In the genomic region with DNA sequence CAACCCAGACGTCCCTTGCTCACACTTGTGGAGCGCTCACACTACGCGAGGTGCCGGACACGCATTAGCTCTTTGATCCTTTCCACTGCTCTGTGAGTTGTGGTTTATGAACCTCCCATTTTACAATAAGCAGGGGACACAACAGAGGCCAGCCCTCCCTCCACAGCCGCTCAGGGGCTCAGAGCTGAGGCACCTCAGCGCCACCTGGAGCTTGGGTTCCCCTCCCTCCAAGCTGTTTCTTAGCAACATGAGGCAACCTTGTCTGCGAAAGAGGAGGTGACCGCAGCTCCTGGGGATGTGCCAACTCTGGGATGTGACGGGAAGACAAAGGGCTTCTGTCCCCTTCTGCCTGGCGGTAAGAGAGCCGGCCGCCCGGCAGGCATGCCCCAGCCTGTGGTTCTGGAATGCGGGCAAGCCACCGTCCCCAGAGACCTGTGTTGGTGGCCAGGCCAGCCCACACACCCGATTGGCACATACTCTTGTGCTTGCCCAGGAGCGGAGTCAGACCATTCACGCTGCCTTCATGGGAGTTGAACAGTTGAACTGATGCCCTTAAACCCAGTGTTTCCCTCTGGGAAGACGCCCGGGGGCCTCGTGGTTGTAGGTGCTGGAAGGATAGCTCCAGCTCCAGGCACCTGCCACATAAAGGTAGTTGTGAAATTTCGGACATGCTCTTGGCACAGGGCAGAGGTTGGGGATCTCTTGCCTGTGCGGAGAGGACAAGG, we compare ENCODE assay signal across 9 cellular contexts. TPM values are rescaled to one million over a fixed set of nuclear protein-coding genes. Genes with fewer than 3 reads are reported as not detected.
A peak's percentile ranks its signal among the peaks of the same experiment; 100 is the strongest.
DNase-seq lines count a peak whose midpoint lies in the region; ATAC-seq and TF ChIP-seq lines count a peak whose summit lies in the region.
"Had no signal": no experiment of that assay in that cellular context is flagged by ENCODE, and none has a peak within 500 bp of the region (broad histone marks: within the 10 kb centered on the region; RNA-seq: fewer than 3 reads in every experiment).

No MANE protein-coding gene starts in this region.

- H3K4me1 Mint-ChIP-seq in T-helper 17 cell (peaks cover 47% of the 10 kb centered on the region), neural crest cell (peaks cover 18% of the 10 kb centered on the region)
- peaks cover 43 to 54% of the 10 kb centered on the region in 2 donors for H3K4me1 Mint-ChIP-seq in effector memory CD8-positive, alpha-beta T cell (ENCODE audit: low read depth in 2 of 2)

- no peaks in the 10 kb centered on the region for H3K27me3 Mint-ChIP-seq in T-helper 17 cell
- no peaks in the 10 kb centered on the region for H3K27me3 Mint-ChIP-seq in effector memory CD8-positive, alpha-beta T cell
- no peaks in the 10 kb centered on the region for H3K27me3 Mint-ChIP-seq in neural crest cell (ENCODE audit: low read depth)

- H3K36me3 Mint-ChIP-seq in T-helper 17 cell (ENCODE audit: low read depth) (no peaks in the 10 kb centered on the region), neural crest cell (ENCODE audit: low read depth) (no peaks in the 10 kb centered on the region)
- peaks cover 7% of the 10 kb centered on the region for H3K36me3 Mint-ChIP-seq in effector memory CD8-positive, alpha-beta T cell (ENCODE audit: insufficient read depth)

- peak overlapping the region; percentile 93 for H3K27ac Mint-ChIP-seq in T-helper 17 cell
- H3K27ac Mint-ChIP-seq in effector memory CD8-positive, alpha-beta T cell: peak overlapping the region in 1 of 2 donors; percentile 77
- peak overlapping the region; percentile 35 for H3K27ac Mint-ChIP-seq in neural crest cell (ENCODE audit: unreplicated experiment)

- no peak for TF ChIP-seq CTCF in GM12865 (IDR thresholded peaks at IDR 0.05; ENCODE audit: insufficient read depth, low read depth, low read length, missing control alignments)
- TF ChIP-seq CTCF in neural crest cell (conservative IDR thresholded peaks at IDR 0.05): no peak

- H3K4me3 ChIP-seq in GM12865 (ENCODE audit: low read depth, low read length): no peak overlapping the region

- no peaks in the 10 kb centered on the region for H3K9me3 Mint-ChIP-seq in effector memory CD8-positive, alpha-beta T cell
- H3K9me3 Mint-ChIP-seq in neural crest cell: no peaks in the 10 kb centered on the region

- DNase-seq in GM12865 (ENCODE audit: low read depth): peak; percentile 42
- peak; percentile 73 for DNase-seq in NCI-H1436 treated with DMSO at 0.1 percent for 48 hours (lab: John Stamatoyannopoulos, UW)
- DNase-seq in T-helper 17 cell: no peak
- DNase-seq in effector memory CD8-positive, alpha-beta T cell: no peak
- no peak for DNase-seq in neural crest cell (ENCODE audit: low read depth, low spot score)
- no peak for DNase-seq in HCEC 1CT
- no peak for DNase-seq in T-helper 9 cell
- DNase-seq in activated CD4-positive, CD25-positive, alpha-beta regulatory T cell (lab: John Stamatoyannopoulos, UW): no peak
- DNase-seq: IMR-90 had no signal

- H3K4me3 Mint-ChIP-seq in T-helper 17 cell (peak overlapping the region; percentile 67), neural crest cell (no peak overlapping the region)
- H3K4me3 Mint-ChIP-seq in effector memory CD8-positive, alpha-beta T cell: peak overlapping the region in 1 of 2 donors; percentile 19

- peak; percentile 42 for ATAC-seq in T-helper 17 cell
- ATAC-seq in effector memory CD8-positive, alpha-beta T cell (replicated peaks): peak; percentile 5

- H3K9me3 ChIP-seq in T-helper 17 cell (ENCODE audit: control insufficient read depth, low read length, poor library complexity, severe bottlenecking): no peaks in the 10 kb centered on the region

RNA-seq across cellular contexts. Expression of a gene that starts 44.5 kb away (rescaled TPM):
- total RNA-seq in T-helper 17 cell (100 to 1,000 TPM; 176 to 257 TPM), neural crest cell (33.3 and 33.4 TPM in 2 replicates)

Comparison
In these comparisons a context has a peak if more than half of its experiments do, and no peak if none do; other contexts are left out.
1. DNase-seq: peak in GM12865 (single experiment) and NCI-H1436 treated with DMSO at 0.1 percent for 48 hours (single experiment); none in T-helper 17 cell (0 of 3), effector memory CD8-positive, alpha-beta T cell (0 of 3), neural crest cell (single experiment), HCEC 1CT (single experiment), T-helper 9 cell (single experiment) and activated CD4-positive, CD25-positive, alpha-beta regulatory T cell (0 of 4).